Comparison of ENCODE assay signal across 1 cellular context in genomic region chr1:51636765-51637522, GRCh38.
A peak's percentile ranks its signal among the peaks of the same experiment; 100 is the strongest.
TF ChIP-seq lines count a peak whose summit lies in the region.

No MANE protein-coding gene starts in this region.

TF ChIP-seq in HEK293, 187 proteins besides CTCF, POLR2A, EP300 and RAD21 (continued from another document and continues in another):
- TF ChIP-seq PRDM10 (tag by site-specific recombination; IDR thresholded peaks at IDR 0.05) (peak; percentile 70), ZNF214 (tag by site-specific recombination; IDR thresholded peaks at IDR 0.05; ENCODE audit: borderline replicate concordance) (no peak), ZNF555 (tag by site-specific recombination; conservative IDR thresholded peaks at IDR 0.05) (no peak), ZBTB10 (tag by site-specific recombination; IDR thresholded peaks at IDR 0.05) (no peak), ZNF639 (tag by site-specific recombination; IDR thresholded peaks at IDR 0.05) (peak; percentile 86), SP3 (tag by site-specific recombination; IDR thresholded peaks at IDR 0.05) (peak; percentile 62), ZNF48 (tag by site-specific recombination; IDR thresholded peaks at IDR 0.05) (no peak), ZNF654 (tag by site-specific recombination; IDR thresholded peaks at IDR 0.05; ENCODE audit: low read depth) (no peak), GLI2 (tag by site-specific recombination; IDR thresholded peaks at IDR 0.05; ENCODE audit: borderline replicate concordance, low read depth) (0 out of 2 replicates have a peak, but pooled peaks have one; percentile 3), ZNF146 (tag by site-specific recombination; IDR thresholded peaks at IDR 0.05) (peak; percentile 31; the same call in 1 of the 2 replicates), KLF16 (tag by site-specific recombination; IDR thresholded peaks at IDR 0.05) (peak; percentile 48; the same call in 1 of the 2 replicates), ZNF366 (tag by site-specific recombination; conservative IDR thresholded peaks at IDR 0.05) (peak; percentile 89), ZNF558 (tag by site-specific recombination; IDR thresholded peaks at IDR 0.05) (peak; percentile 67; the same call in 1 of the 2 replicates), ZNF341 (tag by site-specific recombination; IDR thresholded peaks at IDR 0.05; ENCODE audit: low read depth) (0 out of 2 replicates have a peak, but pooled peaks have one; percentile 37), OVOL3 (tag by site-specific recombination; IDR thresholded peaks at IDR 0.05) (no peak), ZFP37 (tag by site-specific recombination; IDR thresholded peaks at IDR 0.05) (peak; percentile 74; the same call in 1 of the 2 replicates), GLIS1 (tag by site-specific recombination; IDR thresholded peaks at IDR 0.05) (peak; percentile 64), ZNF416 (tag by site-specific recombination; IDR thresholded peaks at IDR 0.05) (no peak), ZFP69B (tag by site-specific recombination; IDR thresholded peaks at IDR 0.05) (peak; percentile 43; the same call in 1 of the 2 replicates), ZNF664 (tag by site-specific recombination; IDR thresholded peaks at IDR 0.05) (peak; percentile 76; the same call in 1 of the 2 replicates), ZNF580 (tag by site-specific recombination; IDR thresholded peaks at IDR 0.05) (peak; percentile 72), ZNF24 (tag by site-specific recombination; IDR thresholded peaks at IDR 0.05) (peak; percentile 75), WT1 (tag by site-specific recombination; IDR thresholded peaks at IDR 0.05) (peak; percentile 89), ZNF391 (tag by site-specific recombination; IDR thresholded peaks at IDR 0.05; ENCODE audit: borderline replicate concordance, low read depth) (peak; percentile 77; the same call in 1 of the 2 replicates), ZNF585B (tag by site-specific recombination; IDR thresholded peaks at IDR 0.05) (no peak), TCF7L2 (IDR thresholded peaks at IDR 0.05; ENCODE audit: borderline replicate concordance, low read depth, low read length) (no peak), ZNF677 (tag by site-specific recombination; IDR thresholded peaks at IDR 0.05) (no peak), ZNF248 (tag by site-specific recombination; IDR thresholded peaks at IDR 0.05) (no peak), SP7 (tag by site-specific recombination; IDR thresholded peaks at IDR 0.05) (peak; percentile 95), ZNF692 (tag by site-specific recombination; IDR thresholded peaks at IDR 0.05) (peak; percentile 48; the same call in 1 of the 2 replicates), ZNF621 (tag by site-specific recombination; IDR thresholded peaks at IDR 0.05) (no peak), ZNF398 (tag by site-specific recombination; IDR thresholded peaks at IDR 0.05) (peak; percentile 38; the same call in 1 of the 2 replicates), OSR2 (tag by site-specific recombination; IDR thresholded peaks at IDR 0.05) (peak; percentile 97), ZNF488 (tag by site-specific recombination; IDR thresholded peaks at IDR 0.05) (no peak), ZNF2 (tag by site-specific recombination; IDR thresholded peaks at IDR 0.05) (peak; percentile 75; the same call in 1 of the 2 replicates), ZXDB (tag by site-specific recombination; IDR thresholded peaks at IDR 0.05) (peak; percentile 75), KLF8 (tag by site-specific recombination; IDR thresholded peaks at IDR 0.05) (peak; percentile 76), ZFHX2 (tag by site-specific recombination; conservative IDR thresholded peaks at IDR 0.05) (peak; percentile 88), ZNF404 (tag by site-specific recombination; IDR thresholded peaks at IDR 0.05) (no peak), IKZF3 (tag by site-specific recombination; IDR thresholded peaks at IDR 0.05) (0 out of 2 replicates have a peak, but pooled peaks have one; percentile 47), REPIN1 (tag by site-specific recombination; IDR thresholded peaks at IDR 0.05; ENCODE audit: low read depth) (no peak), ZNF10 (tag by site-specific recombination; IDR thresholded peaks at IDR 0.05) (peak; percentile 39; the same call in 1 of the 2 replicates), BCL6B (tag by site-specific recombination; IDR thresholded peaks at IDR 0.05) (no peak), ZNF184 (tag by site-specific recombination; IDR thresholded peaks at IDR 0.05) (0 out of 2 replicates have a peak, but pooled peaks have one; percentile 16), ZNF843 (tag by site-specific recombination; IDR thresholded peaks at IDR 0.05) (peak; percentile 69), SP2 (tag by site-specific recombination; IDR thresholded peaks at IDR 0.05) (no peak), ZNF18 (tag by site-specific recombination; IDR thresholded peaks at IDR 0.05) (peak; percentile 77), ZNF449 (tag by site-specific recombination; IDR thresholded peaks at IDR 0.05) (no peak)
